In the genomic region with DNA sequence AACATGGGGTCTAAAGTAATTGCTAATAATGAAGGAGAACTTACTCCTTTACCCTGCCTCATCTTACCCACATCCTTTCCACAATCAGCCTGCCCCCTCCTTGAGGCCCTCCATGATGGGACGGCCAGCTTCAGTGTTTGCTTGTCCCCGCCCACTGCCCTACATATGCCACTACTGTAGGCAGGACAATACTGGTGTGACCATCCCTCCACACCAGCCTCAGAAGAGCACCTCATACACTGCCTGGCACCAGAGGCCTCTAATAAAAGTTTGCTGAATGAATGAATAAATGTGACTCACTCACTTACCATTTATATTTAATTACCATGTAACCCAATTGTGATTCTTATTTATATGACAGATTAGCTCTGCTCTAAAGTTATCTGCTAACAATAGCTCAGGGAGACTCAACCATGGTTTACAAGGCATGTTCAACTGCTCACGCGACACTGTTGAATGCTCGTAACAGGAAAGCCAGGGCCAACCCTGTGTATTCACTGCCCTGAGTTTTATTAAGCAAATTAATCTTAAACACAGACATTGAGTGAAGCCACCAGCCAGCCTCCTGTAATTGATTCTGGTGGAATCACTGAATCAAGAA, we compare ENCODE assay signal across 18 cellular contexts.
DNase-seq lines count a peak whose midpoint lies in the region; TF ChIP-seq lines count a peak whose summit lies in the region.
"Had no signal": no experiment of that assay in that cellular context is flagged by ENCODE, and none has a peak within 500 bp of the region (broad histone marks: within the 10 kb centered on the region; RNA-seq: fewer than 3 reads in every experiment).

No MANE protein-coding gene starts in this region.

- H3K4me1 ChIP-seq in BLaER1 treated with 17β-estradiol and CSF1 and Interleukin-3, amounts not matched to agents 10 nM and 100 nM = peaks cover 55 to 79% (median 70%) of the 10 kb centered on the region in 10 experiments
- H3K4me1 ChIP-seq in SJSA1 (replicated peaks) (peaks cover 49% of the 10 kb centered on the region), uterus (peaks cover 0 to 2% of the 10 kb centered on the region in 2 donors)

- intact Hi-C loops in uterus (cut with DNase I; ENCODE audit: low total_unique reads) = no loop called here

- peak overlapping the region in 5 of 11 experiments; percentile 13 to 88 (median 63); a peak in 9 of 22 replicates for H3K27ac ChIP-seq in BLaER1 treated with 17β-estradiol and CSF1 and Interleukin-3, amounts not matched to agents 10 nM and 100 nM
- H3K27ac ChIP-seq in SJSA1 (peak overlapping the region; percentile 74), uterus (no peak overlapping the region)
- H3K27ac ChIP-seq: body of pancreas, left lung, upper lobe of right lung had no signal

- no peak for TF ChIP-seq POLR2A in uterus (IDR thresholded peaks at IDR 0.05)

- 0 out of 22 replicates have a peak overlapping the region, but pooled peaks of 1 of the 11 experiments have one; percentile 55 for H3K9ac ChIP-seq in BLaER1 treated with 17β-estradiol and CSF1 and Interleukin-3, amounts not matched to agents 10 nM and 100 nM

- TF ChIP-seq CTCF in uterus (IDR thresholded peaks at IDR 0.05) = no peak

- peak; percentile 76 for DNase-seq in EH (ENCODE audit: low read depth)
- DNase-seq in SJSA1 (ENCODE audit: low read depth in 1 of 2, low spot score in 2 of 2) = peak; percentile 90 to 93
- DNase-seq in left kidney (ENCODE audit: low read depth, low spot score) = peak; percentile 57
- no peak for DNase-seq in uterus
- DNase-seq in activated CD8-positive, alpha-beta memory T cell treated with anti-CD3 and anti-CD28 coated beads for 24 hours = no peak
- DNase-seq in globus pallidus (ENCODE audit: low spot score) = no peak
- no peak for DNase-seq in GDM1 (lab: John Stamatoyannopoulos, UW)
- DNase-seq: activated naive CD4-positive, alpha-beta T cell treated with Interleukin-2 at 50 U/mL for 16 hours; body of pancreas; Calu3; left lung; NCI-H1105; NCI-H510A; retina; spleen; stimulated activated CD4-positive, alpha-beta T cell treated with anti-CD3 and anti-CD28 coated beads, Interleukin-4, amount 100 ng/mL, for 4 hours; upper lobe of right lung had no signal

- H3K36me3 ChIP-seq in BLaER1 treated with 17β-estradiol and CSF1 and Interleukin-3, amounts not matched to agents 10 nM and 100 nM = no peaks in the 10 kb centered on the region
- H3K36me3 ChIP-seq in SJSA1 (no peaks in the 10 kb centered on the region), uterus (no peaks in the 10 kb centered on the region)
- H3K36me3 ChIP-seq: left lung, spleen, upper lobe of right lung had no signal

- peak overlapping the region; percentile 7 to 91 (median 84); a peak in 20 of 22 replicates for H3K4me2 ChIP-seq in BLaER1 treated with 17β-estradiol and CSF1 and Interleukin-3, amounts not matched to agents 10 nM and 100 nM

- no peaks in the 10 kb centered on the region for H3K9me3 ChIP-seq in BLaER1 treated with 17β-estradiol and CSF1 and Interleukin-3, amounts not matched to agents 10 nM and 100 nM (replicated peaks in 1 of 11)
- H3K9me3 ChIP-seq in SJSA1 (replicated peaks) (no peaks in the 10 kb centered on the region), uterus (no peaks in the 10 kb centered on the region)
- H3K9me3 ChIP-seq: body of pancreas, left lung, spleen, upper lobe of right lung had no signal

- H4K20me1 ChIP-seq in BLaER1 treated with 17β-estradiol and CSF1 and Interleukin-3, amounts not matched to agents 10 nM and 100 nM = peaks cover 0 to 11% (median 0%) of the 10 kb centered on the region in 11 experiments; a peak in 7 of 22 replicates

- H3K4me3 ChIP-seq in BLaER1 treated with 17β-estradiol and CSF1 and Interleukin-3, amounts not matched to agents 10 nM and 100 nM = no peak overlapping the region
- H3K4me3 ChIP-seq in SJSA1 (no peak overlapping the region), uterus (no peak overlapping the region)
- H3K4me3 ChIP-seq: body of pancreas, left lung, spleen, upper lobe of right lung had no signal

- peaks cover 29 to 90% (median 61%) of the 10 kb centered on the region in 11 experiments for H3K27me3 ChIP-seq in BLaER1 treated with 17β-estradiol and CSF1 and Interleukin-3, amounts not matched to agents 10 nM and 100 nM
- H3K27me3 ChIP-seq in SJSA1 (replicated peaks) (no peaks in the 10 kb centered on the region), uterus (no peaks in the 10 kb centered on the region)
- H3K27me3 ChIP-seq: body of pancreas, upper lobe of right lung had no signal

Comparison
In these comparisons a context has a peak if more than half of its experiments do, and no peak if none do; other contexts are left out.
1. DNase-seq: peak in EH (single experiment), SJSA1 (2 of 2) and left kidney (single experiment); none in uterus (0 of 2), activated CD8-positive, alpha-beta memory T cell treated with anti-CD3 and anti-CD28 coated beads for 24 hours (single experiment), globus pallidus (single experiment) and GDM1 (single experiment).